8 cellular contexts compared by ENCODE assay signal in genomic region chr4:40325406-40326019, GRCh38. TPM values are rescaled to one million over a fixed set of nuclear protein-coding genes. Genes with fewer than 3 reads are reported as not detected.
DNase-seq lines count a peak whose midpoint lies in the region; ATAC-seq and TF ChIP-seq lines count a peak whose summit lies in the region.

No MANE protein-coding gene starts in this region.

- H3K27ac Mint-ChIP-seq in CD4-positive, CD25-positive, alpha-beta regulatory T cell = peak overlapping the region in 2 of 3 donors; percentile 65 to 85
- peak overlapping the region; percentile 61 for H3K27ac Mint-ChIP-seq in type B pancreatic cell

- H3K27me3 ChIP-seq in CD4-positive, CD25-positive, alpha-beta regulatory T cell (ENCODE audit: control insufficient read depth, insufficient read depth, low read length) = no peaks in the 10 kb centered on the region

- H3K9me3 ChIP-seq in CD4-positive, CD25-positive, alpha-beta regulatory T cell (ENCODE audit: control insufficient read depth in 2 of 2, low read length in 2 of 2) = no peaks in the 10 kb centered on the region
- no peaks in the 10 kb centered on the region for H3K9me3 ChIP-seq in mucosa of descending colon

- H3K27me3 Mint-ChIP-seq in CD4-positive, CD25-positive, alpha-beta regulatory T cell = peaks cover 15% of the 10 kb centered on the region
- H3K27me3 Mint-ChIP-seq in type B pancreatic cell = no peaks in the 10 kb centered on the region

- H3K4me3 Mint-ChIP-seq in CD4-positive, CD25-positive, alpha-beta regulatory T cell = peak overlapping the region in 2 of 4 donors; percentile 1 to 2
- H3K4me3 Mint-ChIP-seq in type B pancreatic cell = no peak overlapping the region

- peaks cover 5% of the 10 kb centered on the region for H3K4me1 ChIP-seq in CD4-positive, CD25-positive, alpha-beta regulatory T cell (ENCODE audit: control insufficient read depth, insufficient read depth, low read length, poor library complexity, severe bottlenecking)
- H3K4me1 ChIP-seq in mucosa of descending colon (ENCODE audit: low read depth) = no peaks in the 10 kb centered on the region

- peaks cover 4% of the 10 kb centered on the region for H3K36me3 Mint-ChIP-seq in CD4-positive, CD25-positive, alpha-beta regulatory T cell
- H3K36me3 Mint-ChIP-seq in type B pancreatic cell = no peaks in the 10 kb centered on the region

- TF ChIP-seq CTCF in mucosa of descending colon (IDR thresholded peaks at IDR 0.05) = peak; percentile 75
- peak; percentile 92 for TF ChIP-seq CTCF in type B pancreatic cell (conservative IDR thresholded peaks at IDR 0.05)

- H3K4me3 ChIP-seq in CD4-positive, CD25-positive, alpha-beta regulatory T cell (ENCODE audit: low read depth, low read length) = no peak overlapping the region
- H3K4me3 ChIP-seq in mucosa of descending colon = no peak overlapping the region

- intact Hi-C loops in mucosa of descending colon (cut with DNase I, micrococcal nuclease) = no loop called here

- H3K4me1 Mint-ChIP-seq in CD4-positive, CD25-positive, alpha-beta regulatory T cell = peaks cover 7 to 23% (median 13%) of the 10 kb centered on the region in 4 donors
- H3K4me1 Mint-ChIP-seq in type B pancreatic cell (ENCODE audit: unreplicated experiment) = peaks cover 61% of the 10 kb centered on the region

- no peaks in the 10 kb centered on the region for H3K36me3 ChIP-seq in CD4-positive, CD25-positive, alpha-beta regulatory T cell (ENCODE audit: control insufficient read depth, insufficient read depth, low read length)
- no peaks in the 10 kb centered on the region for H3K36me3 ChIP-seq in mucosa of descending colon (ENCODE audit: low read depth)

- ATAC-seq in CD4-positive, CD25-positive, alpha-beta regulatory T cell (ENCODE audit: low read depth in 2 of 2) = peak; percentile 98 to 100
- peak; percentile 84 for ATAC-seq in GM19025 (IDR thresholded peaks at IDR 0.05; ENCODE audit: low read depth, unreplicated experiment)
- ATAC-seq in HG03139 (IDR thresholded peaks at IDR 0.05; ENCODE audit: unreplicated experiment) = peak; percentile 84
- ATAC-seq in activated CD4-positive, CD25-positive, alpha-beta regulatory T cell treated with anti-CD3 and anti-CD28 coated beads, Interleukin-2, amount 50 U/mL, for 24 hours = peak; percentile 96 to 98
- ATAC-seq in mucosa of descending colon = peak; percentile 92

- no peak overlapping the region for H3K27ac ChIP-seq in CD4-positive, CD25-positive, alpha-beta regulatory T cell (ENCODE audit: insufficient read depth, low read length, poor library complexity, severe bottlenecking)

- H3K9me3 Mint-ChIP-seq in CD4-positive, CD25-positive, alpha-beta regulatory T cell = no peaks in the 10 kb centered on the region
- H3K9me3 Mint-ChIP-seq in type B pancreatic cell = no peaks in the 10 kb centered on the region

- DNase-seq in CD4-positive, CD25-positive, alpha-beta regulatory T cell = peak; percentile 65 to 88 (median 82)
- DNase-seq in NCI-H2196 (lab: John Stamatoyannopoulos, UW; ENCODE audit: unreplicated experiment) (peak; percentile 75), mucosa of descending colon (peak in 1 of 3 donors; percentile 52), type B pancreatic cell (ENCODE audit: extremely low spot score, unreplicated experiment) (no peak)
- DNase-seq in effector CD4-positive, alpha-beta T cell = peak; percentile 60

RNA-seq across cellular contexts. Expression of gene CHRNA9, which starts 9.6 kb away (rescaled TPM):
- not detected for total RNA-seq in CD4-positive, CD25-positive, alpha-beta regulatory T cell
- under 1 TPM; 0.13 to 0.69 (median 0.37) TPM for polyA plus RNA-seq in CD4-positive, CD25-positive, alpha-beta regulatory T cell
- total RNA-seq in mucosa of descending colon = not detected
- 0.58 TPM in 1 of 2 replicates, not detected in the other for total RNA-seq in type B pancreatic cell (ENCODE audit: low replicate concordance)
